Comparison of ENCODE assay signal across 22 cellular contexts in genomic region chr21:45064091-45064490, GRCh38.
"Had no signal": no experiment of that assay in that cellular context is flagged by ENCODE, and none has a peak within 500 bp of the region (broad histone marks: within the 10 kb centered on the region; RNA-seq: fewer than 3 reads in every experiment).

No MANE protein-coding gene starts in this region.

- H3K36me3 ChIP-seq: brain microvascular endothelial cell, thyroid gland, WERI-Rb-1 had no signal

- DNase-seq: activated CD4-positive, alpha-beta T cell treated with anti-CD3 and anti-CD28 coated beads for 1 hour; activated CD4-positive, alpha-beta T cell treated with anti-CD3 and anti-CD28 coated beads, Interleukin-2, amount 50 U/mL, for 1 hour; activated gamma-delta T cell treated with Interleukin-2 at 50 U/mL for 16 hours; activated T-cell treated with anti-CD3 and anti-CD28 coated beads, Interleukin-2, amount 50 U/mL, for 1 hour; anterior cingulate cortex; brain microvascular endothelial cell; caudate nucleus; effector memory CD4-positive, alpha-beta T cell; foreskin melanocyte; glutamatergic neuron; left ventricle myocardium superior; mammary epithelial cell; mucosa of descending colon; naive thymus-derived CD4-positive, alpha-beta T cell; retina; stimulated activated CD4-positive, alpha-beta T cell treated with anti-CD3 and anti-CD28 coated beads, Interleukin-4, amount 100 ng/mL, for 4 hours; stimulated activated naive CD8-positive, alpha-beta T cell treated with anti-CD3 and anti-CD28 coated beads, Interleukin-15, Interleukin-2, amounts not matched to agents 100 U/mL and 50 U/mL, for 24 hours; T-helper 1 cell; thyroid gland; WERI-Rb-1 had no signal

- H3K9me3 ChIP-seq: mucosa of descending colon, thyroid gland had no signal

- H3K27me3 ChIP-seq: brain microvascular endothelial cell, hepatocyte, thyroid gland had no signal

- H3K4me3 ChIP-seq: hepatocyte, mucosa of descending colon, thyroid gland had no signal

- H3K4me1 ChIP-seq: thyroid gland had no signal

- H2AFZ ChIP-seq: hepatocyte had no signal

- H3K27ac ChIP-seq: hepatocyte, thyroid gland, WERI-Rb-1 had no signal

- H3K4me2 ChIP-seq: hepatocyte had no signal

- H3K79me2 ChIP-seq: hepatocyte had no signal

- ATAC-seq: esophagus mucosa; mucosa of descending colon; naive thymus-derived CD4-positive, alpha-beta T cell; stimulated activated naive CD8-positive, alpha-beta T cell treated with anti-CD3 and anti-CD28 coated beads, Interleukin-15, Interleukin-2, amounts not matched to agents 100 U/mL and 50 U/mL, for 24 hours had no signal
